Comparison of ENCODE assay signal across 11 cellular contexts in genomic region chr3:134370611-134371451, GRCh38. TPM values are rescaled to one million over a fixed set of nuclear protein-coding genes. Genes with fewer than 3 reads are reported as not detected.
DNase-seq lines count a peak whose midpoint lies in the region; ATAC-seq, FAIRE-seq and TF ChIP-seq lines count a peak whose summit lies in the region.
"Had no signal": no experiment of that assay in that cellular context is flagged by ENCODE, and none has a peak within 500 bp of the region (broad histone marks: within the 10 kb centered on the region; RNA-seq: fewer than 3 reads in every experiment).

No MANE protein-coding gene starts in this region.

- FAIRE-seq in HepG2 (lab: Jason Lieb, UNC): no peak

- no TSS peak for BruUV-seq in HCT116 (replicated peaks; lab: Mats Ljungman, UMichigan)
- BruUV-seq in HepG2 (replicated peaks; lab: Mats Ljungman, UMichigan): no TSS peak

- 0 out of 2 replicates have a peak overlapping the region, but pooled peaks have one; percentile 8 for H3K4me2 ChIP-seq in HCT116 (ENCODE audit: low read length)
- H3K4me2 ChIP-seq in HepG2 (ENCODE audit: low read depth, low read length): no peak overlapping the region

- no peak for ATAC-seq in HCT116
- ATAC-seq in HepG2: no peak
- no peak for ATAC-seq in HG02763 (IDR thresholded peaks at IDR 0.05; ENCODE audit: unreplicated experiment)
- ATAC-seq: activated T-cell treated with anti-CD3 and anti-CD28 coated beads, Interleukin-2, amount 50 U/mL, for 72 hours had no signal

- in situ Hi-C loops in astrocyte of the spinal cord (cut with HindIII; ENCODE audit: low sequenced_read_pairs) (no loop called here), HepG2 (cut with HindIII; ENCODE audit: extremely low pct_ligation_motif_present, low pct_unique_long_range_greater_than_20kb) (loop anchor here (5.0 kb wide), 2 partner anchors 59 to 106 kb away; no protein-coding TSS in a partner anchor)

- H3K79me2 ChIP-seq in HCT116 (ENCODE audit: insufficient read depth, low read length) (peaks cover 63% of the 10 kb centered on the region), HepG2 (ENCODE audit: insufficient read depth, low read length) (peaks cover 27% of the 10 kb centered on the region)

- H3K36me3 ChIP-seq in HCT116 (ENCODE audit: control insufficient read depth in 1 of 2, insufficient read depth in 2 of 2, low read length in 2 of 2) (peaks cover 16 to 58% of the 10 kb centered on the region in 2 experiments), HepG2 (replicated peaks in 1 of 2; ENCODE audit: control insufficient read depth in 1 of 2, insufficient read depth in 2 of 2, low read length in 2 of 2) (peaks cover 41 to 61% of the 10 kb centered on the region in 2 experiments), stomach (peaks cover 46 to 58% (median 57%) of the 10 kb centered on the region in 4 donors)

- no peaks in the 10 kb centered on the region for H3K9me2 ChIP-seq in HCT116 (ENCODE audit: insufficient read depth)

- POLR2A ChIA-PET in HCT116 (lab: Charles Lee): no interaction called here
- POLR2A ChIA-PET in HepG2 (lab: Yijun Ruan, JAX): interaction anchor here (1.0 to 9.2 kb wide), 3 partner anchors 12 to 112 kb away, joined by 3 to 140 read pairs (median 3); no protein-coding TSS in a partner anchor

- TF ChIP-seq POLR2A in HCT116 (IDR thresholded peaks at IDR 0.05; ENCODE audit: borderline replicate concordance, extremely low read depth, insufficient read depth, insufficient read length) (no peak), HepG2 (IDR thresholded peaks at IDR 0.05; ENCODE audit: insufficient read depth in 1 of 2, low read depth in 2 of 2, low read length in 2 of 2) (no peak; a peak in 2 of 4 replicates), stomach (IDR thresholded peaks at IDR 0.05) (no peak)

- CTCF ChIA-PET in HCT116 (lab: Charles Lee): no interaction called here
- CTCF ChIA-PET in HepG2 (lab: Yijun Ruan, JAX; ENCODE audit: low intra/inter-chr PET ratio, low total read pairs): no interaction called here

- H3K9ac ChIP-seq in HCT116 (ENCODE audit: low read length): no peak overlapping the region
- no peak overlapping the region for H3K9ac ChIP-seq in HepG2 (ENCODE audit: insufficient read depth, low read depth, low read length)

- H3K4me3 ChIP-seq in HCT116 (replicated peaks in 1 of 2; ENCODE audit: low read depth in 1 of 2, low read length in 2 of 2): no peak overlapping the region
- H3K4me3 ChIP-seq in astrocyte of the spinal cord (ENCODE audit: low read depth, low read length): peak overlapping the region; percentile 5
- H3K4me3 ChIP-seq in HepG2 (replicated peaks in 1 of 3; ENCODE audit: insufficient read depth in 1 of 3, low read depth in 2 of 3, low read length in 3 of 3): no peak overlapping the region
- peak overlapping the region in 3 of 4 donors; percentile 57 to 62 (median 60) for H3K4me3 ChIP-seq in stomach

- DNase-seq in HCT116 (ENCODE audit: low read depth, low spot score) (no peak), astrocyte of the spinal cord (ENCODE audit: low read depth, low spot score) (no peak), HepG2 (ENCODE audit: low spot score) (no peak), stomach (no peak), NCI-H748 (lab: John Stamatoyannopoulos, UW; ENCODE audit: unreplicated experiment) (no peak), SHP77 (lab: John Stamatoyannopoulos, UW) (no peak), NCI-H2227 treated with DMSO at 0.1 percent for 48 hours (lab: John Stamatoyannopoulos, UW) (no peak)
- DNase-seq: activated T-cell treated with anti-CD3 and anti-CD28 coated beads, Interleukin-2, amount 50 U/mL, for 72 hours; naive B cell; NCI-H1694 treated with DMSO at 0.1 percent for 48 hours had no signal

- H3K27ac ChIP-seq in HCT116 (ENCODE audit: low read depth, low read length) (no peak overlapping the region; the same call in 1 of the 2 replicates), HepG2 (ENCODE audit: extremely low read length, insufficient read depth, low read length) (no peak overlapping the region), stomach (peak overlapping the region; percentile 38 to 100 (median 98))

- peaks cover 9% of the 10 kb centered on the region; the same call in 1 of the 2 replicates for H4K20me1 ChIP-seq in HCT116 (ENCODE audit: insufficient read depth)
- peaks cover 24% of the 10 kb centered on the region for H4K20me1 ChIP-seq in HepG2 (ENCODE audit: insufficient read depth, low read length)

- H3K27me3 ChIP-seq in HCT116 (ENCODE audit: insufficient read depth, low read length) (no peaks in the 10 kb centered on the region), HepG2 (ENCODE audit: control insufficient read depth in 1 of 2, insufficient read depth in 2 of 2, low read length in 2 of 2) (peaks cover 0 to 9% of the 10 kb centered on the region in 2 experiments; a peak in 2 of 5 replicates), stomach (peaks cover 0 to 27% (median 0%) of the 10 kb centered on the region in 3 donors)

- intact Hi-C loops in HCT116 (cut with micrococcal nuclease) (loop anchor here (10.0 kb wide), 1 partner anchor 156 kb away; no protein-coding TSS in a partner anchor), HepG2 (cut with micrococcal nuclease; ENCODE audit: unreplicated experiment) (no loop called here), stomach (cut with DNase I; ENCODE audit: low total_unique reads) (loop anchor here (10.0 kb wide), 1 partner anchor 104 kb away; no protein-coding TSS in a partner anchor)

- RAD21 ChIA-PET in HCT116 (lab: Charles Lee; ENCODE audit: low non-redundant PET in 1 of 2, low total read pairs in 2 of 2, uncharacterized antibody in 2 of 2, unreplicated experiment in 2 of 2): no interaction called here

- WGBS in HepG2 (ENCODE audit: low lambda C conversion rate): 100% methylated on average over 11 of the region's 33 CpGs
- WGBS in stomach, 5 donors: 63 to 79% (median 71%) methylated on average over 25 to 33 of the region's 33 CpGs

- H3K4me1 ChIP-seq in HCT116 (ENCODE audit: control insufficient read depth in 1 of 2, insufficient read depth in 2 of 2, low read length in 2 of 2) (peaks cover 31 to 87% of the 10 kb centered on the region in 2 experiments), HepG2 (ENCODE audit: insufficient read depth, low read length) (peaks cover 73% of the 10 kb centered on the region), stomach (peaks cover 79 to 89% (median 86%) of the 10 kb centered on the region in 4 donors)

- H2AFZ ChIP-seq in HCT116 (ENCODE audit: low read depth, low read length, poor library complexity, severe bottlenecking): no peak overlapping the region
- no peak overlapping the region for H2AFZ ChIP-seq in HepG2 (ENCODE audit: low read length)

- no peak for TF ChIP-seq EP300 in HepG2 (IDR thresholded peaks at IDR 0.05; ENCODE audit: low read depth in 2 of 2, low read length in 2 of 2)
- TF ChIP-seq EP300 in HepG2 (CRISPR knock-in tag; IDR thresholded peaks at IDR 0.05; ENCODE audit: borderline replicate concordance): no peak
- TF ChIP-seq EP300 in stomach (IDR thresholded peaks at IDR 0.05): no peak

- TF ChIP-seq RAD21 in HCT116 (IDR thresholded peaks at IDR 0.05; ENCODE audit: low read depth) (no peak), HepG2 (CRISPR knock-in tag; IDR thresholded peaks at IDR 0.05) (no peak)

- H3K9me3 ChIP-seq in HCT116 (ENCODE audit: control insufficient read depth in 1 of 2, insufficient read depth in 1 of 2, low read depth in 1 of 2, low read length in 2 of 2) (no peaks in the 10 kb centered on the region), HepG2 (ENCODE audit: low read length) (no peaks in the 10 kb centered on the region), stomach (no peaks in the 10 kb centered on the region)

- TF ChIP-seq CTCF in HCT116 (IDR thresholded peaks at IDR 0.05 in 2 of 3, conservative IDR thresholded peaks at IDR 0.05 in 1 of 3; ENCODE audit: borderline replicate concordance in 1 of 3, insufficient read depth in 1 of 3, low read depth in 2 of 3, low read length in 2 of 3) (no peak), astrocyte of the spinal cord (IDR thresholded peaks at IDR 0.05; ENCODE audit: low read depth, low read length) (no peak), HepG2 (CRISPR knock-in tag; IDR thresholded peaks at IDR 0.05) (no peak), stomach (IDR thresholded peaks at IDR 0.05) (no peak)

TF ChIP-seq in HCT116, 20 proteins besides CTCF, POLR2A, EP300 and RAD21 (continues in another document):
- TF ChIP-seq ZNF274 (IDR thresholded peaks at IDR 0.05; ENCODE audit: low read depth, low read length): no peak

TF ChIP-seq in HepG2, 621 proteins besides CTCF, POLR2A, EP300 and RAD21 (continues in another document):
- TF ChIP-seq NR2F1 (CRISPR knock-in tag; IDR thresholded peaks at IDR 0.05) (no peak), POLR2AphosphoS2 (IDR thresholded peaks at IDR 0.05; ENCODE audit: low read depth, low read length) (0 out of 2 replicates have a peak, but pooled peaks have one; percentile 62)

RNA-seq across cellular contexts. Expression of gene AMOTL2, which starts 3.4 kb away (rescaled TPM):
- total RNA-seq in HCT116 (2021; ENCODE audit: unreplicated experiment) (54.0 TPM), HepG2 (2016; rRNA removed; fragmentation: Illumina TruSeq; extraction: Trizol) (11.5 and 17.3 TPM in 2 replicates), stomach (100 to 1,000 TPM in 1 of 5 donors, 10 to 100 TPM in 4; 29.3 to 782 (median 54.9) TPM)
- polyA plus RNA-seq in HCT116 (2012): 17.8 and 19.7 TPM in 2 replicates
- total RNA-seq in HepG2 (2016; cell fraction: cytosol; rRNA removed; fragmentation: Illumina TruSeq; extraction: Trizol; ENCODE audit: low read depth): 1.3 and 1.8 TPM in 2 replicates
- total RNA-seq in HepG2 (2016; cell fraction: insoluble cytoplasmic fraction; rRNA removed; fragmentation: Illumina TruSeq; extraction: Trizol): 10.0 and 18.3 TPM in 2 replicates
- total RNA-seq in HepG2 (2016; cell fraction: membrane; rRNA removed; fragmentation: Illumina TruSeq; extraction: Trizol): 5.3 and 5.6 TPM in 2 replicates
- 25.6 and 30.4 TPM in 2 replicates for total RNA-seq in HepG2 (2016; cell fraction: nucleus; rRNA removed; fragmentation: Illumina TruSeq; extraction: Trizol)
- polyA plus RNA-seq in HepG2 (2011; rRNA removed) (14.0 and 18.5 TPM in 2 replicates), stomach (10 to 100 TPM; 10.6 to 16.6 (median 13.8) TPM)
- polyA plus RNA-seq in HepG2 (2011; cell fraction: cytosol; rRNA removed): 7.7 and 10.7 TPM in 2 replicates
- 39.3 and 76.1 TPM in 2 replicates for polyA plus RNA-seq in HepG2 (2011; cell fraction: nucleus; rRNA removed)
- polyA plus RNA-seq in HepG2 (2012): 5.4 and 7.4 TPM in 2 replicates
- 0.38 and 0.55 TPM in 2 replicates for polyA plus RNA-seq in HepG2 (2016; cell fraction: cytosol; fragmentation: Illumina TruSeq; extraction: Trizol; ENCODE audit: low read depth)
- polyA plus RNA-seq in HepG2 (2016; cell fraction: insoluble cytoplasmic fraction; fragmentation: Illumina TruSeq; extraction: Trizol; ENCODE audit: low read depth): 8.6 and 12.7 TPM in 2 replicates
- polyA plus RNA-seq in HepG2 (2016; cell fraction: membrane; fragmentation: Illumina TruSeq; extraction: Trizol; ENCODE audit: low read depth): 1.5 and 1.7 TPM in 2 replicates
- polyA plus RNA-seq in HepG2 (2016; cell fraction: nucleus; fragmentation: Illumina TruSeq; extraction: Trizol; ENCODE audit: insufficient read depth, low read depth): 19.3 and 21.2 TPM in 2 replicates
- polyA minus RNA-seq in HepG2 (2011; rRNA and poly(A)+ RNA removed; ENCODE audit: low replicate concordance): 47.5 and 50.2 TPM in 2 replicates
- 12.3 and 13.8 TPM in 2 replicates for polyA minus RNA-seq in HepG2 (2011; cell fraction: cytosol; rRNA and poly(A)+ RNA removed)
- polyA minus RNA-seq in HepG2 (2011; cell fraction: nucleus; rRNA and poly(A)+ RNA removed): 44.1 and 53.9 TPM in 2 replicates

Comparison
In these comparisons a context has a peak if more than half of its experiments do, and no peak if none do; other contexts are left out.
1. H3K27ac ChIP-seq: peak in stomach (5 of 5); none in HCT116 (single experiment) and HepG2 (single experiment).
2. H3K4me3 ChIP-seq: peak in astrocyte of the spinal cord (single experiment) and stomach (3 of 4); none in HCT116 (0 of 2) and HepG2 (0 of 3).